Comparison of ENCODE assay signal across 10 cellular contexts in the genomic region with DNA sequence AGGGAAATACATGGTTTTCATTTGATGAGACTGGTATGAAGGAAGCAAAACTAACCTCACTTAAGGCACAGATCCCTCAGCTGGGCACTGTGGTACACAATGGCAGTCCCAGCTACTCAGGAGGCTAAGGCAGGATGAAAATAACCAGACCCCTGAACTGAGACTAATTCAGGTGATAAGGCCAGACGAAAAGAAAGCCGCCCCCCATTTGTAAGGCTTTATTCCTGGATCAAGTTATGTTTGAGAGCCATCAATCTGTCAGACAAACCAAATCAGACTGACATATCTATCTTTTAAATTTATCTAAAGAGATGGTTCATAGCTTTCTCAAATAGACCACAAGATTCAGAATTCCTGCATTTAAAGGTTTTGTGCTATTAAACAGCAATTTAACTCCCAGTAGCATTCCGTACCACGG. TPM values are rescaled to one million over a fixed set of nuclear protein-coding genes. Genes with fewer than 3 reads are reported as not detected.
DNase-seq lines count a peak whose midpoint lies in the region; ATAC-seq and TF ChIP-seq lines count a peak whose summit lies in the region.
"Had no signal": no experiment of that assay in that cellular context is flagged by ENCODE, and none has a peak within 500 bp of the region (broad histone marks: within the 10 kb centered on the region; RNA-seq: fewer than 3 reads in every experiment).

No MANE protein-coding gene starts in this region.

- TF ChIP-seq CTCF in endothelial cell (IDR thresholded peaks at IDR 0.05; ENCODE audit: unreplicated experiment) = no peak

- no peak for DNase-seq in activated naive CD4-positive, alpha-beta T cell treated with anti-CD3 and anti-CD28 coated beads for 36 hours
- no peak for DNase-seq in activated naive CD4-positive, alpha-beta T cell treated with Interleukin-2 at 50 U/mL for 16 hours
- DNase-seq in endothelial cell (ENCODE audit: low spot score) (no peak), D341Med (ENCODE audit: low spot score) (no peak)
- DNase-seq: NCI-H1694 treated with DMSO at 0.1 percent for 48 hours, tibial artery had no signal

- intact Hi-C loops in activated naive CD4-positive, alpha-beta T cell treated with anti-CD3 and anti-CD28 coated beads for 36 hours (cut with micrococcal nuclease) = loop anchor here (10.0 kb wide), 1 partner anchor 672 kb away; a partner anchor contains a TSS

- H3K9me3 Mint-ChIP-seq in activated naive CD4-positive, alpha-beta T cell treated with anti-CD3 and anti-CD28 coated beads for 36 hours = no peaks in the 10 kb centered on the region
- H3K9me3 Mint-ChIP-seq in endothelial cell (ENCODE audit: unreplicated experiment) = no peaks in the 10 kb centered on the region
- H3K9me3 Mint-ChIP-seq in stimulated activated memory B cell treated with anti-CD40 and anti-IgM and Interleukin-4, amounts not matched to agents 10 μg/mL and 1 μg/mL and 100 μg/mL, for 72 hours = no peaks in the 10 kb centered on the region

- H3K4me1 Mint-ChIP-seq in activated naive CD4-positive, alpha-beta T cell treated with anti-CD3 and anti-CD28 coated beads for 36 hours (ENCODE audit: low read depth) = peaks cover 69% of the 10 kb centered on the region
- peaks cover 29% of the 10 kb centered on the region for H3K4me1 Mint-ChIP-seq in endothelial cell (ENCODE audit: unreplicated experiment)
- peaks cover 56% of the 10 kb centered on the region for H3K4me1 Mint-ChIP-seq in stimulated activated memory B cell treated with anti-CD40 and anti-IgM and Interleukin-4, amounts not matched to agents 10 μg/mL and 1 μg/mL and 100 μg/mL, for 72 hours

- H3K4me3 Mint-ChIP-seq in activated naive CD4-positive, alpha-beta T cell treated with anti-CD3 and anti-CD28 coated beads for 36 hours = peak overlapping the region; percentile 68
- peak overlapping the region; percentile 57 for H3K4me3 Mint-ChIP-seq in endothelial cell (ENCODE audit: unreplicated experiment)
- no peak overlapping the region for H3K4me3 Mint-ChIP-seq in stimulated activated memory B cell treated with anti-CD40 and anti-IgM and Interleukin-4, amounts not matched to agents 10 μg/mL and 1 μg/mL and 100 μg/mL, for 72 hours

- CTCF ChIA-PET in activated naive CD4-positive, alpha-beta T cell treated with anti-CD3 and anti-CD28 coated beads for 36 hours (lab: Charles Lee) = interaction anchor here (0.8 to 1.7 kb wide), 3 partner anchors 15 to 166 kb away, joined by 3 to 6 read pairs (median 3); no protein-coding TSS in a partner anchor

- ATAC-seq in SK-N-SH treated with all-trans-retinoic acid at 6 μM for 48 hours = peak; percentile 2; the same call in 1 of the 3 replicates
- no peak for ATAC-seq in stimulated activated memory B cell treated with anti-CD40 and anti-IgM and Interleukin-4, amounts not matched to agents 10 μg/mL and 1 μg/mL and 100 μg/mL, for 72 hours
- ATAC-seq in GM18498 (IDR thresholded peaks at IDR 0.05; ENCODE audit: unreplicated experiment) = no peak
- no peak for ATAC-seq in GM21390 (IDR thresholded peaks at IDR 0.05; ENCODE audit: unreplicated experiment)

- peak overlapping the region; percentile 87 for H3K27ac Mint-ChIP-seq in activated naive CD4-positive, alpha-beta T cell treated with anti-CD3 and anti-CD28 coated beads for 36 hours
- H3K27ac Mint-ChIP-seq in endothelial cell (ENCODE audit: unreplicated experiment) = no peak overlapping the region
- peak overlapping the region; percentile 99 for H3K27ac Mint-ChIP-seq in stimulated activated memory B cell treated with anti-CD40 and anti-IgM and Interleukin-4, amounts not matched to agents 10 μg/mL and 1 μg/mL and 100 μg/mL, for 72 hours

- H3K27me3 Mint-ChIP-seq in activated naive CD4-positive, alpha-beta T cell treated with anti-CD3 and anti-CD28 coated beads for 36 hours (ENCODE audit: low read depth) = peaks cover 3% of the 10 kb centered on the region
- peaks cover 11% of the 10 kb centered on the region for H3K27me3 Mint-ChIP-seq in endothelial cell (ENCODE audit: unreplicated experiment)
- H3K27me3 Mint-ChIP-seq in stimulated activated memory B cell treated with anti-CD40 and anti-IgM and Interleukin-4, amounts not matched to agents 10 μg/mL and 1 μg/mL and 100 μg/mL, for 72 hours = no peaks in the 10 kb centered on the region

- H3K36me3 Mint-ChIP-seq in activated naive CD4-positive, alpha-beta T cell treated with anti-CD3 and anti-CD28 coated beads for 36 hours (ENCODE audit: low read depth) = peaks cover 79% of the 10 kb centered on the region
- peaks cover 43% of the 10 kb centered on the region for H3K36me3 Mint-ChIP-seq in endothelial cell (ENCODE audit: low read depth, unreplicated experiment)
- H3K36me3 Mint-ChIP-seq in stimulated activated memory B cell treated with anti-CD40 and anti-IgM and Interleukin-4, amounts not matched to agents 10 μg/mL and 1 μg/mL and 100 μg/mL, for 72 hours = peaks cover 66% of the 10 kb centered on the region

TF ChIP-seq in SK-N-SH treated with all-trans-retinoic acid at 6 μM for 48 hours, 23 proteins besides CTCF, POLR2A, EP300 and RAD21 (continues in another document):
- TF ChIP-seq ZNF565 (CRISPR knock-in tag; conservative IDR thresholded peaks at IDR 0.05; ENCODE audit: low read depth) (no peak), RARB (CRISPR knock-in tag; IDR thresholded peaks at IDR 0.05) (no peak), ESRRG (CRISPR knock-in tag; IDR thresholded peaks at IDR 0.05) (0 out of 2 replicates have a peak, but pooled peaks have one; percentile 7), ZFP3 (CRISPR knock-in tag; IDR thresholded peaks at IDR 0.05) (peak; percentile 35; the same call in 1 of the 2 replicates), TCF4 (CRISPR knock-in tag; IDR thresholded peaks at IDR 0.05; ENCODE audit: borderline replicate concordance) (peak; percentile 89)
- TF ChIP-seq, protein P1, sequence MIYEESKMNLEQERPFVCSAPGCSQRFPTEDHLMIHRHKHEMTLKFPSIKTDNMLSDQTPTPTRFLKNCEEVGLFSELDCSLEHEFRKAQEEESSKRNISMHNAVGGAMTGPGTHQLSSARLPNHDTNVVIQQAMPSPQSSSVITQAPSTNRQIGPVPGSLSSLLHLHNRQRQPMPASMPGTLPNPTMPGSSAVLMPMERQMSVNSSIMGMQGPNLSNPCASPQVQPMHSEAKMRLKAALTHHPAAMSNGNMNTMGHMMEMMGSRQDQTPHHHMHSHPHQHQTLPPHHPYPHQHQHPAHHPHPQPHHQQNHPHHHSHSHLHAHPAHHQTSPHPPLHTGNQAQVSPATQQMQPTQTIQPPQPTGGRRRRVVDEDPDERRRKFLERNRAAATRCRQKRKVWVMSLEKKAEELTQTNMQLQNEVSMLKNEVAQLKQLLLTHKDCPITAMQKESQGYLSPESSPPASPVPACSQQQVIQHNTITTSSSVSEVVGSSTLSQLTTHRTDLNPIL (CRISPR knock-in tag; IDR thresholded peaks at IDR 0.05; ENCODE audit: low read depth) = no peak
- TF ChIP-seq, protein P2, sequence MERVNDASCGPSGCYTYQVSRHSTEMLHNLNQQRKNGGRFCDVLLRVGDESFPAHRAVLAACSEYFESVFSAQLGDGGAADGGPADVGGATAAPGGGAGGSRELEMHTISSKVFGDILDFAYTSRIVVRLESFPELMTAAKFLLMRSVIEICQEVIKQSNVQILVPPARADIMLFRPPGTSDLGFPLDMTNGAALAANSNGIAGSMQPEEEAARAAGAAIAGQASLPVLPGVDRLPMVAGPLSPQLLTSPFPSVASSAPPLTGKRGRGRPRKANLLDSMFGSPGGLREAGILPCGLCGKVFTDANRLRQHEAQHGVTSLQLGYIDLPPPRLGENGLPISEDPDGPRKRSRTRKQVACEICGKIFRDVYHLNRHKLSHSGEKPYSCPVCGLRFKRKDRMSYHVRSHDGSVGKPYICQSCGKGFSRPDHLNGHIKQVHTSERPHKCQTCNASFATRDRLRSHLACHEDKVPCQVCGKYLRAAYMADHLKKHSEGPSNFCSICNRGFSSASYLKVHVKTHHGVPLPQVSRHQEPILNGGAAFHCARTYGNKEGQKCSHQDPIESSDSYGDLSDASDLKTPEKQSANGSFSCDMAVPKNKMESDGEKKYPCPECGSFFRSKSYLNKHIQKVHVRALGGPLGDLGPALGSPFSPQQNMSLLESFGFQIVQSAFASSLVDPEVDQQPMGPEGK (CRISPR knock-in tag; IDR thresholded peaks at IDR 0.05; ENCODE audit: borderline replicate concordance) = no peak; the same call in 1 of the 2 replicates
- TF ChIP-seq, protein P3, sequence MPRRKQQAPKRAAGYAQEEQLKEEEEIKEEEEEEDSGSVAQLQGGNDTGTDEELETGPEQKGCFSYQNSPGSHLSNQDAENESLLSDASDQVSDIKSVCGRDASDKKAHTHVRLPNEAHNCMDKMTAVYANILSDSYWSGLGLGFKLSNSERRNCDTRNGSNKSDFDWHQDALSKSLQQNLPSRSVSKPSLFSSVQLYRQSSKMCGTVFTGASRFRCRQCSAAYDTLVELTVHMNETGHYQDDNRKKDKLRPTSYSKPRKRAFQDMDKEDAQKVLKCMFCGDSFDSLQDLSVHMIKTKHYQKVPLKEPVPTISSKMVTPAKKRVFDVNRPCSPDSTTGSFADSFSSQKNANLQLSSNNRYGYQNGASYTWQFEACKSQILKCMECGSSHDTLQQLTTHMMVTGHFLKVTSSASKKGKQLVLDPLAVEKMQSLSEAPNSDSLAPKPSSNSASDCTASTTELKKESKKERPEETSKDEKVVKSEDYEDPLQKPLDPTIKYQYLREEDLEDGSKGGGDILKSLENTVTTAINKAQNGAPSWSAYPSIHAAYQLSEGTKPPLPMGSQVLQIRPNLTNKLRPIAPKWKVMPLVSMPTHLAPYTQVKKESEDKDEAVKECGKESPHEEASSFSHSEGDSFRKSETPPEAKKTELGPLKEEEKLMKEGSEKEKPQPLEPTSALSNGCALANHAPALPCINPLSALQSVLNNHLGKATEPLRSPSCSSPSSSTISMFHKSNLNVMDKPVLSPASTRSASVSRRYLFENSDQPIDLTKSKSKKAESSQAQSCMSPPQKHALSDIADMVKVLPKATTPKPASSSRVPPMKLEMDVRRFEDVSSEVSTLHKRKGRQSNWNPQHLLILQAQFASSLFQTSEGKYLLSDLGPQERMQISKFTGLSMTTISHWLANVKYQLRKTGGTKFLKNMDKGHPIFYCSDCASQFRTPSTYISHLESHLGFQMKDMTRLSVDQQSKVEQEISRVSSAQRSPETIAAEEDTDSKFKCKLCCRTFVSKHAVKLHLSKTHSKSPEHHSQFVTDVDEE (CRISPR knock-in tag; IDR thresholded peaks at IDR 0.05) = peak; percentile 97

RNA-seq across cellular contexts. Expression of a gene that starts 4.1 kb away (rescaled TPM):
- 100 to 1,000 TPM; 212 to 217 TPM for total RNA-seq in activated naive CD4-positive, alpha-beta T cell treated with anti-CD3 and anti-CD28 coated beads for 36 hours
- total RNA-seq in endothelial cell (ENCODE audit: unreplicated experiment) = 137 TPM

RNA-seq across cellular contexts. Expression of a gene that starts 31.0 kb away (rescaled TPM):
- 10 to 100 TPM; 23.7 to 24.5 TPM for total RNA-seq in activated naive CD4-positive, alpha-beta T cell treated with anti-CD3 and anti-CD28 coated beads for 36 hours
- 9.5 TPM for total RNA-seq in endothelial cell (ENCODE audit: unreplicated experiment)
